Comparison of ENCODE assay signal across 10 cellular contexts in the genomic region with DNA sequence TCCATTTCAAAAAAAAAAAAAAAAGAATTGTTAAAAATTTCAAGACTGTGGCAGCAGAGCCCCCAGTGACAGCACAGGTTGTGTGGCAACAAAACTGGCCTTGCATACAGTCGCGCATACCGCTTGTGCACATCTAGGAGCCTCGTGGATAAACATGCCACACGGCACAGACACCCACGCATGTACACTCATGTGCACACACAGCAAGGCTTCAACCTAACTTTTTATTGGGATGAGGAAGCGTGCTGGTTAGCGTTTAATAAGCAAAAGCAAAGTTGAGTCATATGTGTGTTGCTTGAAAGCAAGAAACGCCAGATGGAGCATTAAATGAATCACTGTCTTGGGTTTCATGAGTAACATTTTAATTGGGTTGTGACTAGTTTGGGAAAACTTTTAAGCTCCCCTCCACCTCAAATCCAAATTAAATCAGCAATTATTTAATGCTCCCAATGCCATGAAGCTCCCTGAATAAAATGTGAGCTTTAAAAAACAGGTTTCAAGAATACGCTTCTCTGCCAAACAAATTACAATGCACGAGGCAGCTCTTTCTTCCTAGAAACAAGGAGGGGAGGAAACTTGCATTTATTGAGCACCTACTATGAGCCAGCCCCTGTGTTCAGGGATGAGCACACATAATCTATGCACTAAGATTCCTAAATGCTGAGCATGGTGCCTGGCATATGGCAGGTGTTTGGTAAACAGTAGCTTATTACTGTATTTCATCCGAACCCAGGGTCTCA. TPM values are rescaled to one million over a fixed set of nuclear protein-coding genes. Genes with fewer than 3 reads are reported as not detected.
DNase-seq lines count a peak whose midpoint lies in the region; ATAC-seq, FAIRE-seq and TF ChIP-seq lines count a peak whose summit lies in the region.
"Had no signal": no experiment of that assay in that cellular context is flagged by ENCODE, and none has a peak within 500 bp of the region (broad histone marks: within the 10 kb centered on the region; RNA-seq: fewer than 3 reads in every experiment).

No MANE protein-coding gene starts in this region.

- 80 to 85% methylated on average over 12 of the region's 12 CpGs for WGBS in aorta, 2 donors

- peak overlapping the region; percentile 75 for H3K27ac Mint-ChIP-seq in astrocyte (ENCODE audit: unreplicated experiment)
- H3K27ac Mint-ChIP-seq: CD4-positive, CD25-positive, alpha-beta regulatory T cell had no signal

- peaks cover 7% of the 10 kb centered on the region for H3K27me3 Mint-ChIP-seq in astrocyte (ENCODE audit: low read depth, unreplicated experiment)

- H2AFZ ChIP-seq in astrocyte (ENCODE audit: low read depth, low read length), result no peak overlapping the region

- peak overlapping the region; percentile 79 for H3K4me2 ChIP-seq in astrocyte (ENCODE audit: low read length)

- peaks cover 43% of the 10 kb centered on the region for H3K4me1 Mint-ChIP-seq in astrocyte (ENCODE audit: low read depth, unreplicated experiment)

- TF ChIP-seq CTCF in astrocyte (IDR thresholded peaks at IDR 0.05; ENCODE audit: insufficient read depth, low read depth, low read length), result no peak

- no peaks in the 10 kb centered on the region for H3K79me2 ChIP-seq in astrocyte (ENCODE audit: insufficient read depth, low read length)

- ATAC-seq in aorta (ENCODE audit: low FRiP score), result no peak
- ATAC-seq in GM19455 (IDR thresholded peaks at IDR 0.05; ENCODE audit: unreplicated experiment), result no peak

- no peaks in the 10 kb centered on the region for H3K9me3 Mint-ChIP-seq in astrocyte (ENCODE audit: unreplicated experiment)
- H3K9me3 Mint-ChIP-seq: CD4-positive, CD25-positive, alpha-beta regulatory T cell had no signal

- H3K4me1 ChIP-seq in astrocyte (ENCODE audit: insufficient read depth, low read length), result peaks cover 68% of the 10 kb centered on the region
- peaks cover 0 to 3% of the 10 kb centered on the region in 2 donors for H3K4me1 ChIP-seq in aorta (ENCODE audit: control insufficient read depth in 1 of 2, insufficient read depth in 2 of 2, low read length in 2 of 2)

- intact Hi-C loops in aorta (cut with DNase I), result loop anchor here in 1 of 2 donors (5.0 kb wide), 1 partner anchor 35 kb away; the partner anchor contains the start of gene EML1

- H3K27ac ChIP-seq in astrocyte (ENCODE audit: low read depth, low read length), result peak overlapping the region; percentile 100
- no peak overlapping the region for H3K27ac ChIP-seq in aorta (ENCODE audit: low read depth in 1 of 2, low read length in 2 of 2)
- H3K27ac ChIP-seq: cardiac muscle cell had no signal

- no peaks in the 10 kb centered on the region for H3K36me3 ChIP-seq in astrocyte (ENCODE audit: insufficient read depth, low read length)
- no peaks in the 10 kb centered on the region for H3K36me3 ChIP-seq in aorta (ENCODE audit: control insufficient read depth in 1 of 2, insufficient read depth in 2 of 2, low read length in 1 of 2)
- H3K36me3 ChIP-seq: cardiac muscle cell had no signal

- H3K4me3 Mint-ChIP-seq in astrocyte (ENCODE audit: unreplicated experiment), result no peak overlapping the region
- H3K4me3 Mint-ChIP-seq: CD4-positive, CD25-positive, alpha-beta regulatory T cell had no signal

- no peaks in the 10 kb centered on the region for H4K20me1 ChIP-seq in astrocyte (ENCODE audit: insufficient read depth, low read length)

- peak overlapping the region; percentile 89 for H3K9ac ChIP-seq in astrocyte (ENCODE audit: low read length)

- H3K36me3 Mint-ChIP-seq in astrocyte (ENCODE audit: low read depth, unreplicated experiment), result no peaks in the 10 kb centered on the region
- H3K36me3 Mint-ChIP-seq: CD4-positive, CD25-positive, alpha-beta regulatory T cell had no signal

- peak; percentile 12 for DNase-seq in stimulated activated CD4-positive, alpha-beta T cell treated with anti-CD3 and anti-CD28 coated beads, Interleukin-4, amount 100 ng/mL, for 24 hours
- no peak for DNase-seq in stimulated activated CD4-positive, alpha-beta T cell treated with anti-CD3 and anti-CD28 coated beads, Interleukin-4, amount 100 ng/mL, for 4 hours
- DNase-seq in astrocyte (ENCODE audit: low read depth) (peak; percentile 98), kidney glomerular epithelial cell (lab: John Stamatoyannopoulos, UW) (peak; percentile 93), aorta (peak; percentile 43 to 61), NOMO-1 treated with DMSO at 0.1 percent for 48 hours (lab: John Stamatoyannopoulos, UW; ENCODE audit: unreplicated experiment) (no peak), NCI-H1930 (lab: John Stamatoyannopoulos, UW) (no peak)
- DNase-seq: CD4-positive, CD25-positive, alpha-beta regulatory T cell had no signal

- H3K9me3 ChIP-seq in astrocyte (ENCODE audit: insufficient read depth, low read depth, low read length), result no peaks in the 10 kb centered on the region
- no peaks in the 10 kb centered on the region for H3K9me3 ChIP-seq in aorta (ENCODE audit: control insufficient read depth, low read length)

- FAIRE-seq in astrocyte (lab: Jason Lieb, UNC), result peak; percentile 97

- H3K27me3 ChIP-seq in astrocyte (ENCODE audit: insufficient read depth, low read length) (no peaks in the 10 kb centered on the region), aorta (ENCODE audit: control insufficient read depth in 1 of 2, insufficient read depth in 2 of 2, low read length in 1 of 2) (no peaks in the 10 kb centered on the region)

- H3K4me3 ChIP-seq in astrocyte (ENCODE audit: insufficient read depth, low read depth, low read length) (peak overlapping the region; percentile 27), aorta (ENCODE audit: low read length in 2 of 2) (no peak overlapping the region)
- H3K4me3 ChIP-seq: cardiac muscle cell had no signal

RNA-seq across cellular contexts. Expression of gene EML1, which starts 35.7 kb away (rescaled TPM):
- 17.1 and 23.5 TPM in 2 replicates for total RNA-seq in astrocyte
- total RNA-seq in aorta, result 10 to 100 TPM; 45.9 to 62.0 TPM
- polyA plus RNA-seq in aorta, result 10 to 100 TPM in 1 of 2 donors, 1 to 10 TPM in 1; 4.8 to 27.4 TPM
- total RNA-seq: CD4-positive, CD25-positive, alpha-beta regulatory T cell had no signal
- polyA plus RNA-seq: CD4-positive, CD25-positive, alpha-beta regulatory T cell had no signal

Comparison
In these comparisons a context has a peak if more than half of its experiments do, and no peak if none do; other contexts are left out.
1. DNase-seq: peak in stimulated activated CD4-positive, alpha-beta T cell treated with anti-CD3 and anti-CD28 coated beads, Interleukin-4, amount 100 ng/mL, for 24 hours (single experiment), astrocyte (single experiment), kidney glomerular epithelial cell (single experiment) and aorta (2 of 2); none in stimulated activated CD4-positive, alpha-beta T cell treated with anti-CD3 and anti-CD28 coated beads, Interleukin-4, amount 100 ng/mL, for 4 hours (0 of 2), NOMO-1 treated with DMSO at 0.1 percent for 48 hours (single experiment) and NCI-H1930 (0 of 2).